8 cellular contexts compared by ENCODE assay signal in the genomic region with DNA sequence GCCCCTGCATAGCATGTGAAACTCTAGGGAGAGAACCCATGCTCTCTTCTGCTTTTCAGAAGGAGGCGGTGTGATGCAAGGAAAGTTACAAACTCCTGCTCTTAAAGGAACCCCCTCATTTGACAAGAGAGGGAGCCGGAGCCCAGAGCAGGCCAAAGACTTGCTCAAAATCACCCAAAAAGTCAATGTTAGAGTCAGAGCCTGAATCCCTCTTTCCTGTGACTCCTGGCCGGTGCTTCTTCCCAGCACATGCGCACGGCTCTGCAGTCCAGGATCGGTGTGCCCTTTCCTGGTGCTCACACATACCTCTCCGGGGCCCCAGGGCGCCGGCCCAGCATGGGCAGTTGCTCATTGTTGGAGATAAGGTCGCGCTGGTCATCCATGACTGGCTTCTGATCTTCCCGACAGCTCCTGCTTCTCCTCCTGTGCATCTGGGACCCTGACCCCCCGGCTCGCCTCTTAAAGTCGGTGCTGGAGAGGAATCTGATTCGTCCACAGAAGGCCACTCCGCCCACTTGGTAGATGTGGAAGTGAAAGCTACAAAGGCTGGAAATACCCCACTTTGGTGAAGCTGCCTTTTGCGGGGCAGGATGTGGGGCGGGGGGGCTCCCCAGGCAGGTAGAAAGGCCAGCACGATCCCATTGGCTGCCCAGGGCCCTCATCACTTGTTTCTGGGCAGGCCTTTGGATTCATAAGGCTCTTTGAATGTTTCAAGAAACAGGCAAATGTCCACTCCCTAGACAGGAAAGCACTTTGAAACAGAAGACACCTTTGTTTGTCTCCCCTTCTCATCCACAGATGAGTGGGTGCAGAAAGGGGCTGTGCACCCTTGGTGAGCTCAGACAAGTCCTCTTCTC. TPM values are rescaled to one million over a fixed set of nuclear protein-coding genes. Genes with fewer than 3 reads are reported as not detected.
A peak's percentile ranks its signal among the peaks of the same experiment; 100 is the strongest.
DNase-seq lines count a peak whose midpoint lies in the region; ATAC-seq, FAIRE-seq and TF ChIP-seq lines count a peak whose summit lies in the region.

A gene (minus strand): TSS at position 592 of the 857 bp plus-strand sequence. CDS start 161 bp downstream, at position 431.

- FAIRE-seq in small intestine (lab: Jason Lieb, UNC) = no peak

- peak; percentile 68 for ATAC-seq in HG03439 (IDR thresholded peaks at IDR 0.05; ENCODE audit: unreplicated experiment)

- H3K36me3 ChIP-seq in small intestine (ENCODE audit: control insufficient read depth in 2 of 2, insufficient read depth in 2 of 2, low read length in 2 of 2) = peaks cover 0 to 2% of the 10 kb centered on the region in 2 donors

- H3K4me1 ChIP-seq in small intestine (ENCODE audit: control insufficient read depth in 2 of 2, insufficient read depth in 1 of 2, low read depth in 1 of 2, low read length in 1 of 2) = no peaks in the 10 kb centered on the region

- H3K4me3 ChIP-seq in iPS-11a (ENCODE audit: low read depth, low read length) (peak within 1 kb of the TSS; percentile 25), small intestine (ENCODE audit: low read depth in 1 of 2, low read length in 2 of 2) (peak within 1 kb of the TSS; percentile 45 to 77)

- no peaks in the 10 kb centered on the region for H3K27me3 ChIP-seq in small intestine (ENCODE audit: control insufficient read depth in 2 of 2, insufficient read depth in 2 of 2, low read length in 2 of 2)

- DNase-seq in A172 (ENCODE audit: low spot score) = peak; percentile 63
- peak; percentile 80 to 99 (median 92) for DNase-seq in T-helper 2 cell
- peak; percentile 92 for DNase-seq in small intestine
- DNase-seq in COLO668 (lab: John Stamatoyannopoulos, UW; ENCODE audit: unreplicated experiment) = no peak

- H3K27ac ChIP-seq in angular gyrus (ENCODE audit: low read depth, low read length) = peak within 1 kb of the TSS; percentile 42
- H3K27ac ChIP-seq in small intestine (ENCODE audit: low read depth in 1 of 2, low read length in 1 of 2) = peak within 1 kb of the TSS; percentile 96

- peak; percentile 100 for TF ChIP-seq POLR2A in GM19099 (IDR thresholded peaks at IDR 0.05; ENCODE audit: extremely low read depth, insufficient read length, low read depth)

- no peaks in the 10 kb centered on the region for H3K9me3 ChIP-seq in small intestine (ENCODE audit: control insufficient read depth, low read depth)

- 0 to 12% (median 1%) methylated on average over 20 of the region's 20 CpGs for WGBS in small intestine, 3 donors

RNA-seq across cellular contexts. Expression of the gene that starts here (rescaled TPM):
- 1.1 TPM in 1 of 2 replicates, not detected in the other for total RNA-seq in A172 (2014; rRNA removed; shearing (Covaris generic))
- 100 to 1,000 TPM; 288 to 939 (median 792) TPM for polyA plus RNA-seq in small intestine
